9 cellular contexts compared by ENCODE assay signal in genomic region chr10:47165711-47166404, GRCh38.
DNase-seq lines count a peak whose midpoint lies in the region; ATAC-seq and TF ChIP-seq lines count a peak whose summit lies in the region.
"Had no signal": no experiment of that assay in that cellular context is flagged by ENCODE, and none has a peak within 500 bp of the region (broad histone marks: within the 10 kb centered on the region; RNA-seq: fewer than 3 reads in every experiment).

No MANE protein-coding gene starts in this region.

- H3K36me3 ChIP-seq in duodenal mucosa (ENCODE audit: control insufficient read depth in 1 of 2, insufficient read depth in 2 of 2, low read length in 2 of 2): no peaks in the 10 kb centered on the region
- H3K36me3 ChIP-seq in mucosa of descending colon (ENCODE audit: low read depth): no peaks in the 10 kb centered on the region

- intact Hi-C loops in mucosa of descending colon (cut with DNase I, micrococcal nuclease): no loop called here

- H3K9ac ChIP-seq in duodenal mucosa (ENCODE audit: low read depth in 1 of 2, low read length in 2 of 2): peak overlapping the region in 1 of 2 donors; percentile 45

- peaks cover 0 to 7% of the 10 kb centered on the region in 2 donors for H3K4me1 ChIP-seq in duodenal mucosa (ENCODE audit: control insufficient read depth in 1 of 2, insufficient read depth in 2 of 2, low read length in 2 of 2)
- H3K4me1 ChIP-seq in mucosa of descending colon (ENCODE audit: low read depth): no peaks in the 10 kb centered on the region

- H3K27me3 ChIP-seq in duodenal mucosa (ENCODE audit: control insufficient read depth in 1 of 2, insufficient read depth in 2 of 2, low read length in 2 of 2): peaks cover 0 to 2% of the 10 kb centered on the region in 2 donors

- H3K27me3 Mint-ChIP-seq in glutamatergic neuron (ENCODE audit: unreplicated experiment): peaks cover 3% of the 10 kb centered on the region

- ATAC-seq in mucosa of descending colon (peak; percentile 71), GM19324 (IDR thresholded peaks at IDR 0.05; ENCODE audit: low FRiP score, unreplicated experiment) (no peak)
- ATAC-seq: HCT116 had no signal

- H3K9me3 ChIP-seq in duodenal mucosa (ENCODE audit: control insufficient read depth in 1 of 2, low read length in 2 of 2) (no peaks in the 10 kb centered on the region), mucosa of descending colon (no peaks in the 10 kb centered on the region)

- no peak overlapping the region for H3K27ac Mint-ChIP-seq in glutamatergic neuron (ENCODE audit: unreplicated experiment)

- H3K27ac ChIP-seq in duodenal mucosa (ENCODE audit: low read depth, low read length): no peak overlapping the region

- peaks cover 1% of the 10 kb centered on the region for H3K4me1 Mint-ChIP-seq in glutamatergic neuron (ENCODE audit: low read depth, unreplicated experiment)

- H3K36me3 Mint-ChIP-seq in glutamatergic neuron (ENCODE audit: unreplicated experiment): peaks cover 6% of the 10 kb centered on the region

- H3K4me3 Mint-ChIP-seq in glutamatergic neuron (ENCODE audit: unreplicated experiment): no peak overlapping the region

- DNase-seq in H4 (ENCODE audit: low spot score) (peak; percentile 68), mucosa of descending colon (peak; percentile 41 to 69 (median 50)), superior temporal gyrus (ENCODE audit: extremely low spot score) (peak; percentile 44), COR-L47 (lab: John Stamatoyannopoulos, UW) (no peak), glutamatergic neuron (no peak)
- DNase-seq in activated CD4-positive, alpha-beta T cell treated with anti-CD3 and anti-CD28 coated beads, Interleukin-2, amount 50 U/mL, for 24 hours (ENCODE audit: low read depth in 1 of 2, low spot score in 1 of 2): peak; percentile 20 to 21

- no peak for TF ChIP-seq CTCF in mucosa of descending colon (IDR thresholded peaks at IDR 0.05)
- no peak for TF ChIP-seq CTCF in glutamatergic neuron (IDR thresholded peaks at IDR 0.05; ENCODE audit: partially characterized antibody, unreplicated experiment)

- peaks cover 2% of the 10 kb centered on the region for H3K9me3 Mint-ChIP-seq in glutamatergic neuron (ENCODE audit: unreplicated experiment)

- H3K4me3 ChIP-seq in duodenal mucosa (ENCODE audit: low read depth in 1 of 2, low read length in 2 of 2) (peak overlapping the region; percentile 48 to 55), mucosa of descending colon (no peak overlapping the region)

Comparison
In these comparisons a context has a peak if more than half of its experiments do, and no peak if none do; other contexts are left out.
1. DNase-seq: peak in H4 (single experiment), activated CD4-positive, alpha-beta T cell treated with anti-CD3 and anti-CD28 coated beads, Interleukin-2, amount 50 U/mL, for 24 hours (2 of 2), mucosa of descending colon (3 of 3) and superior temporal gyrus (single experiment); none in COR-L47 (single experiment) and glutamatergic neuron (single experiment).